Comparison of ENCODE assay signal across 22 cellular contexts in genomic region chr1:25685938-25686665, GRCh38.
A peak's percentile ranks its signal among the peaks of the same experiment; 100 is the strongest.
DNase-seq lines count a peak whose midpoint lies in the region; ATAC-seq and TF ChIP-seq lines count a peak whose summit lies in the region.
"Had no signal": no experiment of that assay in that cellular context is flagged by ENCODE, and none has a peak within 500 bp of the region (broad histone marks: within the 10 kb centered on the region; RNA-seq: fewer than 3 reads in every experiment).

No MANE protein-coding gene starts in this region.

- no peak overlapping the region for H3K4me3 ChIP-seq in testis
- H3K4me3 ChIP-seq: cardiac muscle cell, heart right ventricle had no signal

- no peaks in the 10 kb centered on the region for H3K27me3 ChIP-seq in testis
- H3K27me3 ChIP-seq: cardiac muscle cell, heart right ventricle had no signal

- peak overlapping the region; percentile 37 for H3K27ac Mint-ChIP-seq in T-helper 17 cell

- DNase-seq in T-helper 17 cell, result no peak
- DNase-seq in cerebellum (ENCODE audit: low spot score), result peak; percentile 49
- peak; percentile 43 for DNase-seq in medulla oblongata (ENCODE audit: extremely low spot score)
- DNase-seq in testis, result peak; percentile 46
- DNase-seq in stimulated activated naive CD4-positive, alpha-beta T cell (lab: John Stamatoyannopoulos, UW), result no peak
- no peak for DNase-seq in GM20000 (ENCODE audit: low spot score)
- no peak for DNase-seq in NCI-H2227 treated with DMSO at 0.1 percent for 48 hours (lab: John Stamatoyannopoulos, UW)
- DNase-seq: activated CD4-positive, alpha-beta T cell treated with anti-CD3 and anti-CD28 coated beads for 4 hours; activated CD8-positive, alpha-beta memory T cell treated with anti-CD3 and anti-CD28 coated beads for 24 hours; activated naive CD4-positive, alpha-beta T cell treated with Interleukin-2 at 50 U/mL for 16 hours; activated T-cell treated with anti-CD3 and anti-CD28 coated beads, Interleukin-2, amount 50 U/mL, for 1 hour; amygdala; heart right ventricle; NCI-H1048; NCI-H187 treated with DMSO at 0.1 percent for 48 hours; NCI-H69; RPMI8226; SK-N-SH; stimulated activated CD4-positive, alpha-beta T cell treated with anti-CD3 and anti-CD28 coated beads, Interleukin-1b, Interleukin-23, amount 100 ng/mL, for 48 hours had no signal

- H3K36me3 ChIP-seq in testis (ENCODE audit: low read depth, missing control alignments), result no peaks in the 10 kb centered on the region
- H3K36me3 ChIP-seq: cardiac muscle cell had no signal

- TF ChIP-seq CTCF in testis (IDR thresholded peaks at IDR 0.05), result no peak
- TF ChIP-seq CTCF in GM20000 (IDR thresholded peaks at IDR 0.05; ENCODE audit: extremely low read depth, missing control alignments), result no peak

- TF ChIP-seq POLR2A in testis (IDR thresholded peaks at IDR 0.05), result no peak

- H3K9me3 ChIP-seq in T-helper 17 cell (ENCODE audit: control insufficient read depth, low read length, poor library complexity, severe bottlenecking) (no peaks in the 10 kb centered on the region), testis (no peaks in the 10 kb centered on the region)
- H3K9me3 ChIP-seq: heart right ventricle, SK-N-SH had no signal

- no peaks in the 10 kb centered on the region for H3K27me3 Mint-ChIP-seq in T-helper 17 cell

- H3K4me1 Mint-ChIP-seq in T-helper 17 cell, result peaks cover 25% of the 10 kb centered on the region

- no peak overlapping the region for H3K4me3 Mint-ChIP-seq in T-helper 17 cell

- no peak for ATAC-seq in T-helper 17 cell
- ATAC-seq in GM19452 (IDR thresholded peaks at IDR 0.05; ENCODE audit: unreplicated experiment), result no peak

- 85 to 91% methylated on average over 19 of the region's 19 CpGs for WGBS in testis, 2 donors

- intact Hi-C loops in testis (cut with DNase I; ENCODE audit: low total_unique reads), result no loop called here

- H3K27ac ChIP-seq in testis, result no peak overlapping the region
- H3K27ac ChIP-seq: cardiac muscle cell, HL-60 had no signal

- peaks cover 4% of the 10 kb centered on the region for H3K36me3 Mint-ChIP-seq in T-helper 17 cell (ENCODE audit: low read depth)

- H3K4me1 ChIP-seq in testis, result no peaks in the 10 kb centered on the region

Comparison
In these comparisons a context has a peak if more than half of its experiments do, and no peak if none do; other contexts are left out.
1. DNase-seq: peak in cerebellum (single experiment), medulla oblongata (single experiment) and testis (single experiment); none in T-helper 17 cell (0 of 3), stimulated activated naive CD4-positive, alpha-beta T cell (0 of 6), GM20000 (single experiment) and NCI-H2227 treated with DMSO at 0.1 percent for 48 hours (single experiment).